In genomic region chr10:112790030-112790429, GRCh38 we compare ENCODE assay signal across 27 cellular contexts.
"Had no signal": no experiment of that assay in that cellular context is flagged by ENCODE, and none has a peak within 500 bp of the region (broad histone marks: within the 10 kb centered on the region; RNA-seq: fewer than 3 reads in every experiment).

No MANE protein-coding gene starts in this region.

- H3K27me3 ChIP-seq: brain microvascular endothelial cell had no signal

- DNase-seq: activated CD4-positive, alpha-beta T cell treated with anti-CD3 and anti-CD28 coated beads, Interleukin-2, amount 10 ng/mL, durations not matched to agents 24 days and 14 days; activated CD4-positive, alpha-beta T cell treated with anti-CD3 and anti-CD28 coated beads, Interleukin-2, amount 50 U/mL, for 48 hours; activated CD8-positive, alpha-beta T cell treated with anti-CD3 and anti-CD28 coated beads, Interleukin-2, amount 10 ng/mL, durations not matched to agents 7 days and 5 days; activated effector memory CD4-positive, alpha-beta T cell treated with Interleukin-2 at 50 U/mL for 16 hours; activated naive CD4-positive, alpha-beta T cell treated with anti-CD3 and anti-CD28 coated beads, Interleukin-2, amount 10 ng/mL, durations not matched to agents 7 days and 5 days; activated naive CD8-positive, alpha-beta T cell treated with anti-CD3 and anti-CD28 coated beads, Interleukin-2, amount 50 U/mL, for 24 hours; activated T-cell treated with anti-CD3 and anti-CD28 coated beads, Interleukin-2, amount 50 U/mL, for 4 hours; aorta; brain microvascular endothelial cell; central memory CD4-positive, alpha-beta T cell; NCI-H1092 treated with DMSO at 0.1 percent for 48 hours; NCI-H1417; NCI-H146; NCI-H187; NCI-H2029 treated with DMSO at 0.1 percent for 48 hours; NCI-H2107; NCI-H2171; NCI-H510A; NCI-H526; NCI-H748 treated with DMSO at 0.1 percent for 48 hours; NK-92 treated with Interleukin-12 subunit alpha and Interleukin-12 subunit beta, amount 100 ng/mL, for 24 hours; PC-3; Right ventricle myocardium superior; SW 1271; T-helper 1 cell; T1000 had no signal

- H3K4me3 ChIP-seq: K562 had no signal

- ATAC-seq: activated CD8-positive, alpha-beta T cell treated with anti-CD3 and anti-CD28 coated beads, Interleukin-2, amount 10 ng/mL, durations not matched to agents 7 days and 5 days; activated naive CD8-positive, alpha-beta T cell treated with anti-CD3 and anti-CD28 coated beads, Interleukin-2, amount 50 U/mL, for 24 hours; activated T-cell treated with anti-CD3 and anti-CD28 coated beads, Interleukin-2, amount 50 U/mL, for 4 hours; K562; PC-3 had no signal

- H3K36me3 ChIP-seq: brain microvascular endothelial cell had no signal

- H3K27ac ChIP-seq: brain microvascular endothelial cell had no signal
